ENCODE assay signal across 1 cellular context in genomic region chr10:99535764-99536399, GRCh38.
TF ChIP-seq lines count a peak whose summit lies in the region.

No MANE protein-coding gene starts in this region.

TF ChIP-seq in GM12878, 131 proteins besides CTCF, POLR2A, EP300 and RAD21 (continued from another document):
- TF ChIP-seq E2F8 (IDR thresholded peaks at IDR 0.05; ENCODE audit: low read depth, partially characterized antibody) (no peak), TCF3 (IDR thresholded peaks at IDR 0.05; ENCODE audit: borderline replicate concordance, insufficient read depth, low read depth, low read length) (no peak), CUX1 (IDR thresholded peaks at IDR 0.05; ENCODE audit: insufficient replicate concordance, low read depth, low read length) (no peak), RELB (IDR thresholded peaks at IDR 0.05; ENCODE audit: low read depth) (no peak), BMI1 (IDR thresholded peaks at IDR 0.05; ENCODE audit: borderline replicate concordance) (no peak), KLF5 (IDR thresholded peaks at IDR 0.05; ENCODE audit: partially characterized antibody) (no peak)
